ENCODE assay signal across 17 cellular contexts in genomic region chr19:3067549-3067948, GRCh38.
"Had no signal": no experiment of that assay in that cellular context is flagged by ENCODE, and none has a peak within 500 bp of the region (broad histone marks: within the 10 kb centered on the region; RNA-seq: fewer than 3 reads in every experiment).

No MANE protein-coding gene starts in this region.

- H3K4me3 Mint-ChIP-seq: activated naive CD8-positive, alpha-beta T cell treated with anti-CD3 and anti-CD28 coated beads, Interleukin-2, amount 10 ng/mL, durations not matched to agents 7 days and 5 days; activated T-cell treated with anti-CD3 and anti-CD28 coated beads, Interleukin-2, amount 50 U/mL, for 4 hours; neural crest cell; T-helper 2 cell treated with Interferon-gamma antibody and Interleukin-4, amounts not matched to agents 5 μg/mL and 100 μg/mL, for 36 hours had no signal

- H3K4me1 Mint-ChIP-seq: neural crest cell had no signal

- H3K36me3 ChIP-seq: ascending aorta, heart left ventricle, left lung, stomach, thoracic aorta had no signal

- H3K27ac ChIP-seq: ascending aorta, foreskin keratinocyte, heart left ventricle, left lung, stomach, thoracic aorta had no signal

- H3K27me3 ChIP-seq: ascending aorta, foreskin keratinocyte, heart left ventricle, left lung, stomach had no signal

- ATAC-seq: activated CD4-positive, CD25-positive, alpha-beta regulatory T cell treated with anti-CD3 and anti-CD28 coated beads, Interleukin-2, amount 50 U/mL, for 24 hours; activated T-cell treated with anti-CD3 and anti-CD28 coated beads, Interleukin-2, amount 50 U/mL, for 4 hours; foreskin keratinocyte; heart left ventricle; left lung had no signal

- H3K4me3 ChIP-seq: ascending aorta, heart left ventricle, left lung, stomach, thoracic aorta had no signal

- H3K27ac Mint-ChIP-seq: activated naive CD8-positive, alpha-beta T cell treated with anti-CD3 and anti-CD28 coated beads, Interleukin-2, amount 10 ng/mL, durations not matched to agents 7 days and 5 days; T-helper 2 cell treated with Interferon-gamma antibody and Interleukin-4, amounts not matched to agents 5 μg/mL and 100 μg/mL, for 36 hours had no signal

- H3K36me3 Mint-ChIP-seq: activated naive CD8-positive, alpha-beta T cell treated with anti-CD3 and anti-CD28 coated beads, Interleukin-2, amount 10 ng/mL, durations not matched to agents 7 days and 5 days had no signal

- H3K9me3 Mint-ChIP-seq: activated naive CD8-positive, alpha-beta T cell treated with anti-CD3 and anti-CD28 coated beads, Interleukin-2, amount 10 ng/mL, durations not matched to agents 7 days and 5 days; activated T-cell treated with anti-CD3 and anti-CD28 coated beads, Interleukin-2, amount 50 U/mL, for 4 hours; neural crest cell; T-helper 2 cell treated with Interferon-gamma antibody and Interleukin-4, amounts not matched to agents 5 μg/mL and 100 μg/mL, for 36 hours had no signal

- H3K27me3 Mint-ChIP-seq: activated naive CD8-positive, alpha-beta T cell treated with anti-CD3 and anti-CD28 coated beads, Interleukin-2, amount 10 ng/mL, durations not matched to agents 7 days and 5 days had no signal

- DNase-seq: activated CD4-positive, alpha-beta T cell treated with anti-CD3 and anti-CD28 coated beads, Interleukin-2, amount 50 U/mL, for 48 hours; activated gamma-delta T cell; activated naive CD8-positive, alpha-beta T cell treated with anti-CD3 and anti-CD28 coated beads, Interleukin-2, amount 10 ng/mL, durations not matched to agents 7 days and 5 days; activated T-cell treated with anti-CD3 and anti-CD28 coated beads, Interleukin-2, amount 50 U/mL, for 4 hours; foreskin keratinocyte; heart left ventricle; left lung; mesendoderm; posterior cingulate gyrus; stimulated activated CD4-positive, alpha-beta T cell treated with anti-CD3 and anti-CD28 coated beads, Interleukin-12 subunit alpha, Interleukin-12 subunit beta, amount 100 ng/mL, for 4 hours; stimulated activated CD4-positive, alpha-beta T cell treated with anti-CD3 and anti-CD28 coated beads, Interleukin-2, amount 100 ng/mL, for 48 hours; stomach had no signal

- H3K4me1 ChIP-seq: foreskin keratinocyte had no signal

- H3K9me3 ChIP-seq: ascending aorta, heart left ventricle, left lung, stomach, thoracic aorta had no signal
